In genomic region chr1:99557556-99558256, GRCh38 we compare ENCODE assay signal across 10 cellular contexts.
DNase-seq lines count a peak whose midpoint lies in the region; ATAC-seq and TF ChIP-seq lines count a peak whose summit lies in the region.
"Had no signal": no experiment of that assay in that cellular context is flagged by ENCODE, and none has a peak within 500 bp of the region (broad histone marks: within the 10 kb centered on the region; RNA-seq: fewer than 3 reads in every experiment).

No MANE protein-coding gene starts in this region.

- WGBS in lower leg skin, 2 donors, result 88 to 90% methylated on average over 3 of the region's 3 CpGs

- H3K4me3 ChIP-seq in choroid plexus epithelial cell (ENCODE audit: low read depth, low read length) (no peak overlapping the region), skeletal muscle cell (ENCODE audit: low read depth, low read length) (no peak overlapping the region), lower leg skin (ENCODE audit: low read depth, poor library complexity, severe bottlenecking) (no peak overlapping the region)

- ATAC-seq in GM19372 (IDR thresholded peaks at IDR 0.05; ENCODE audit: low read depth, unreplicated experiment) (peak; percentile 52), HG03558 (IDR thresholded peaks at IDR 0.05; ENCODE audit: extremely low read depth, unreplicated experiment) (peak; percentile 62)
- ATAC-seq: activated T-helper 17 cell treated with anti-CD3 and anti-CD28 coated beads, Interleukin-2, amount 50 U/mL, for 72 hours had no signal

- TF ChIP-seq POLR2A in lower leg skin (IDR thresholded peaks at IDR 0.05), result no peak

- no peaks in the 10 kb centered on the region for H3K4me1 Mint-ChIP-seq in activated T-helper 2 cell treated with anti-CD3 and anti-CD28 coated beads, Interferon-gamma antibody, Interleukin-2, Interleukin-4, amounts not matched to agents 10 μg/mL and 5 μg/mL and 100 μg/mL, durations not matched to agents 14 hours and 24 hours and 36 hours (ENCODE audit: low read depth)
- H3K4me1 Mint-ChIP-seq: activated T-helper 17 cell treated with anti-CD3 and anti-CD28 coated beads, Interleukin-2, amount 50 U/mL, for 72 hours had no signal

- H3K36me3 Mint-ChIP-seq in activated T-helper 2 cell treated with anti-CD3 and anti-CD28 coated beads, Interferon-gamma antibody, Interleukin-2, Interleukin-4, amounts not matched to agents 10 μg/mL and 5 μg/mL and 100 μg/mL, durations not matched to agents 14 hours and 24 hours and 36 hours (ENCODE audit: low read depth), result no peaks in the 10 kb centered on the region

- H3K27me3 Mint-ChIP-seq in activated T-helper 2 cell treated with anti-CD3 and anti-CD28 coated beads, Interferon-gamma antibody, Interleukin-2, Interleukin-4, amounts not matched to agents 10 μg/mL and 5 μg/mL and 100 μg/mL, durations not matched to agents 14 hours and 24 hours and 36 hours (ENCODE audit: low read depth), result no peaks in the 10 kb centered on the region
- H3K27me3 Mint-ChIP-seq: dendritic cell treated with granulocyte-macrophage colony-stimulating factor and Interleukin-4, amounts not matched to agents 40 ng/mL and 50 ng/mL, for 4 days had no signal

- TF ChIP-seq CTCF in choroid plexus epithelial cell (conservative IDR thresholded peaks at IDR 0.05; ENCODE audit: low read depth, low read length) (no peak), lower leg skin (IDR thresholded peaks at IDR 0.05) (no peak)

- peak; percentile 86 for DNase-seq in choroid plexus epithelial cell (ENCODE audit: low read depth)
- peak; percentile 82 for DNase-seq in skeletal muscle cell (ENCODE audit: low read depth)
- no peak for DNase-seq in activated T-helper 2 cell treated with anti-CD3 and anti-CD28 coated beads, Interferon-gamma antibody, Interleukin-2, Interleukin-4, amounts not matched to agents 10 μg/mL and 5 μg/mL and 100 μg/mL, durations not matched to agents 14 hours and 24 hours and 36 hours (ENCODE audit: low spot score)
- DNase-seq in lower leg skin (ENCODE audit: low spot score in 2 of 2), result no peak
- no peak for DNase-seq in NCI-H2081 treated with DMSO at 0.1 percent for 48 hours (lab: John Stamatoyannopoulos, UW)
- DNase-seq: NCI-H1092 had no signal

- no peak overlapping the region for H3K27ac Mint-ChIP-seq in activated T-helper 2 cell treated with anti-CD3 and anti-CD28 coated beads, Interferon-gamma antibody, Interleukin-2, Interleukin-4, amounts not matched to agents 10 μg/mL and 5 μg/mL and 100 μg/mL, durations not matched to agents 14 hours and 24 hours and 36 hours
- H3K27ac Mint-ChIP-seq: activated T-helper 17 cell treated with anti-CD3 and anti-CD28 coated beads, Interleukin-2, amount 50 U/mL, for 72 hours; dendritic cell treated with granulocyte-macrophage colony-stimulating factor and Interleukin-4, amounts not matched to agents 40 ng/mL and 50 ng/mL, for 4 days had no signal

- H3K4me3 Mint-ChIP-seq in activated T-helper 2 cell treated with anti-CD3 and anti-CD28 coated beads, Interferon-gamma antibody, Interleukin-2, Interleukin-4, amounts not matched to agents 10 μg/mL and 5 μg/mL and 100 μg/mL, durations not matched to agents 14 hours and 24 hours and 36 hours (ENCODE audit: low read depth), result no peak overlapping the region
- H3K4me3 Mint-ChIP-seq: activated T-helper 17 cell treated with anti-CD3 and anti-CD28 coated beads, Interleukin-2, amount 50 U/mL, for 72 hours; dendritic cell treated with granulocyte-macrophage colony-stimulating factor and Interleukin-4, amounts not matched to agents 40 ng/mL and 50 ng/mL, for 4 days had no signal

- intact Hi-C loops in activated T-helper 2 cell treated with anti-CD3 and anti-CD28 coated beads, Interferon-gamma antibody, Interleukin-2, Interleukin-4, amounts not matched to agents 10 μg/mL and 5 μg/mL and 100 μg/mL, durations not matched to agents 14 hours and 24 hours and 36 hours (cut with micrococcal nuclease), result no loop called here
- intact Hi-C loops in lower leg skin (cut with DNase I; ENCODE audit: low total_unique reads), result no loop called here

- H3K9me3 Mint-ChIP-seq in activated T-helper 2 cell treated with anti-CD3 and anti-CD28 coated beads, Interferon-gamma antibody, Interleukin-2, Interleukin-4, amounts not matched to agents 10 μg/mL and 5 μg/mL and 100 μg/mL, durations not matched to agents 14 hours and 24 hours and 36 hours, result peaks cover 5% of the 10 kb centered on the region
- H3K9me3 Mint-ChIP-seq: activated T-helper 17 cell treated with anti-CD3 and anti-CD28 coated beads, Interleukin-2, amount 50 U/mL, for 72 hours had no signal

Comparison
In these comparisons a context has a peak if more than half of its experiments do, and no peak if none do; other contexts are left out.
1. DNase-seq: peak in choroid plexus epithelial cell (single experiment) and skeletal muscle cell (single experiment); none in activated T-helper 2 cell treated with anti-CD3 and anti-CD28 coated beads, Interferon-gamma antibody, Interleukin-2, Interleukin-4, amounts not matched to agents 10 μg/mL and 5 μg/mL and 100 μg/mL, durations not matched to agents 14 hours and 24 hours and 36 hours (single experiment), lower leg skin (0 of 2) and NCI-H2081 treated with DMSO at 0.1 percent for 48 hours (single experiment).